In genomic region chr16:69486724-69487123, GRCh38 we compare ENCODE assay signal across 24 cellular contexts.
"Had no signal": no experiment of that assay in that cellular context is flagged by ENCODE, and none has a peak within 500 bp of the region (broad histone marks: within the 10 kb centered on the region; RNA-seq: fewer than 3 reads in every experiment).

No MANE protein-coding gene starts in this region.

- H3K4me3 ChIP-seq: SK-N-MC had no signal

- DNase-seq: activated CD4-positive, alpha-beta memory T cell treated with anti-CD3 and anti-CD28 coated beads for 36 hours; activated CD4-positive, alpha-beta T cell treated with anti-CD3 and anti-CD28 coated beads, Interleukin-2, amount 10 ng/mL, durations not matched to agents 7 days and 5 days; activated CD4-positive, CD25-positive, alpha-beta regulatory T cell; activated CD8-positive, alpha-beta memory T cell treated with anti-CD3 and anti-CD28 coated beads for 24 hours; activated gamma-delta T cell; activated naive CD4-positive, alpha-beta T cell treated with anti-CD3 and anti-CD28 coated beads for 36 hours; activated T-cell treated with anti-CD3 and anti-CD28 coated beads, Interleukin-2, amount 50 U/mL, for 4 hours; brain microvascular endothelial cell; cerebellar nuclear complex; KG1; NCI-H1048; NCI-H1417 treated with DMSO at 0.1 percent for 48 hours; NCI-H1694; NCI-H2029; NCI-H446 treated with DMSO at 0.1 percent for 48 hours; NCI-H524 treated with DMSO at 0.1 percent for 48 hours; PC-3; SIG-M5; T-cell; T-helper 2 cell; T1000 had no signal

- H3K36me3 ChIP-seq: brain microvascular endothelial cell had no signal

- ATAC-seq: activated T-cell treated with anti-CD3 and anti-CD28 coated beads, Interleukin-2, amount 50 U/mL, for 4 hours; activated T-helper 17 cell treated with anti-CD3 and anti-CD28 coated beads, Interleukin-2, amount 50 U/mL, for 72 hours; PC-3; T-cell had no signal

- H3K27me3 ChIP-seq: brain microvascular endothelial cell had no signal

- H3K27ac ChIP-seq: brain microvascular endothelial cell, SK-N-MC, VCaP had no signal
